Comparison of ENCODE assay signal across 1 cellular context in the genomic region with DNA sequence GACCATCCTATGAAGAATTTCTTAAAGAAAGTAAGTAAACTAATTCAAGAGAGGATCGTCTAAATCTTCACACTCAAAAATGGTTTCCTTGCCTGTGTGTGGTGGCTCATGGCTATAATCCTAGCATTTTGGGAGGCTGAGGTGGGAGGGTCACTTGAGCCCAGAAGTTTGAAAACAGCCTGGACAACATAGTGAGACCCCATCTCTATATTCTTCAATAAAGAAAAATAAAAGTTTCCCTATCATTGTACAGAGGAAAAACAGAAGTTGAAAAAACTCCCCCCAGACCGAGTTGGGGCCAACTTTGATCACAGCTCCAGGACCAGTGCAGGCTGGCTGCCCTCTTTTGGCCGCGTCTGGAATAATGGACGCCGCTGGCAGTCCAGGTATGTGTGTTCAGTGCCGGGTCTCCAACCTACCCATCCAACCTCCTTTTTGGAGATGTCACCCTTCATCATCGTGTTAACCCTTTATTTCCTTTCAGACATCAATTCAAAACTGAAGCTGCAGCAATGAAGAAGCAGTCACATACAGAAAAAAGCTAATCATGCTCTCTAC.
TF ChIP-seq lines count a peak whose summit lies in the region.

No MANE protein-coding gene starts in this region.

TF ChIP-seq in HepG2, 621 proteins besides CTCF, POLR2A, EP300 and RAD21 (continues in another document):
- TF ChIP-seq SMARCC2 (IDR thresholded peaks at IDR 0.05) (no peak), ZNF678 (CRISPR knock-in tag; IDR thresholded peaks at IDR 0.05) (no peak), ATAD3A (CRISPR knock-in tag; IDR thresholded peaks at IDR 0.05) (no peak), ZNF556 (CRISPR knock-in tag; IDR thresholded peaks at IDR 0.05; ENCODE audit: borderline replicate concordance) (no peak), SOX5 (CRISPR knock-in tag; IDR thresholded peaks at IDR 0.05; ENCODE audit: borderline replicate concordance) (no peak), ZSCAN31 (CRISPR knock-in tag; IDR thresholded peaks at IDR 0.05; ENCODE audit: low read depth) (no peak), PHF5A (CRISPR knock-in tag; IDR thresholded peaks at IDR 0.05; ENCODE audit: low read depth, unreplicated experiment) (no peak), BCL6 (CRISPR knock-in tag; IDR thresholded peaks at IDR 0.05) (no peak), PITX1 (CRISPR knock-in tag; IDR thresholded peaks at IDR 0.05) (no peak), ZNF317 (CRISPR knock-in tag; IDR thresholded peaks at IDR 0.05) (no peak), CBX1 (IDR thresholded peaks at IDR 0.05; ENCODE audit: low read depth) (no peak), TEAD2 (CRISPR knock-in tag; IDR thresholded peaks at IDR 0.05) (no peak), ATF7-NPFF (CRISPR knock-in tag; IDR thresholded peaks at IDR 0.05; ENCODE audit: low read depth) (no peak), ZC3H4 (CRISPR knock-in tag; IDR thresholded peaks at IDR 0.05; ENCODE audit: borderline replicate concordance) (no peak), ZNF3 (CRISPR knock-in tag; IDR thresholded peaks at IDR 0.05) (no peak), ARNT (IDR thresholded peaks at IDR 0.05) (no peak), PAX8 (CRISPR knock-in tag; IDR thresholded peaks at IDR 0.05; ENCODE audit: borderline replicate concordance) (no peak), GATAD1 (CRISPR knock-in tag; IDR thresholded peaks at IDR 0.05) (no peak), POLR2AphosphoS5 (IDR thresholded peaks at IDR 0.05; ENCODE audit: low read depth, low read length) (peak; percentile 7; the same call in 1 of the 2 replicates), RFXANK (CRISPR knock-in tag; IDR thresholded peaks at IDR 0.05) (no peak), HMG20A (CRISPR knock-in tag; IDR thresholded peaks at IDR 0.05; ENCODE audit: borderline replicate concordance) (no peak), IRX3 (CRISPR knock-in tag; IDR thresholded peaks at IDR 0.05; ENCODE audit: borderline replicate concordance, low read depth) (no peak), KDM6A (CRISPR knock-in tag; IDR thresholded peaks at IDR 0.05; ENCODE audit: low read depth) (no peak), STAG1 (CRISPR knock-in tag; IDR thresholded peaks at IDR 0.05) (peak; percentile 34), JUN (CRISPR knock-in tag; IDR thresholded peaks at IDR 0.05) (no peak), ZSCAN29 (CRISPR knock-in tag; conservative IDR thresholded peaks at IDR 0.05) (no peak), ZNF468 (CRISPR knock-in tag; IDR thresholded peaks at IDR 0.05) (no peak), ZNF274 (CRISPR knock-in tag; IDR thresholded peaks at IDR 0.05) (no peak), RBFOX2 (IDR thresholded peaks at IDR 0.05; ENCODE audit: low read depth, low read length) (peak; percentile 73), SAFB2 (CRISPR knock-in tag; IDR thresholded peaks at IDR 0.05; ENCODE audit: borderline replicate concordance, low read depth) (no peak), TP53 (CRISPR knock-in tag; conservative IDR thresholded peaks at IDR 0.05) (no peak), ZNF879 (CRISPR knock-in tag; IDR thresholded peaks at IDR 0.05) (no peak), REXO4 (CRISPR knock-in tag; IDR thresholded peaks at IDR 0.05; ENCODE audit: borderline replicate concordance) (no peak), ZNF652 (CRISPR knock-in tag; IDR thresholded peaks at IDR 0.05; ENCODE audit: borderline replicate concordance, low read depth) (peak; percentile 79), ZNF138 (CRISPR knock-in tag; IDR thresholded peaks at IDR 0.05; ENCODE audit: low read depth) (no peak), MAFK (conservative IDR thresholded peaks at IDR 0.05 in 1 of 2, IDR thresholded peaks at IDR 0.05 in 1 of 2; ENCODE audit: low read length in 2 of 2) (no peak), POLR2G (IDR thresholded peaks at IDR 0.05; ENCODE audit: low read depth, low read length) (peak; percentile 55; the same call in 1 of the 2 replicates), AGO2 (optimal IDR thresholded peaks at IDR 0.05; ENCODE audit: low read depth, low read length) (peak; percentile 59), ZNF768 (CRISPR knock-in tag; IDR thresholded peaks at IDR 0.05) (no peak), RBM22 (optimal IDR thresholded peaks at IDR 0.05; ENCODE audit: low read length) (peak; percentile 19), AGO1 (IDR thresholded peaks at IDR 0.05; ENCODE audit: low read depth, low read length, poor library complexity, severe bottlenecking) (no peak), HOXA3 (CRISPR knock-in tag; IDR thresholded peaks at IDR 0.05) (peak; percentile 52; the same call in 1 of the 2 replicates), HDAC1 (CRISPR knock-in tag; IDR thresholded peaks at IDR 0.05) (no peak)
- TF ChIP-seq, protein P1, sequence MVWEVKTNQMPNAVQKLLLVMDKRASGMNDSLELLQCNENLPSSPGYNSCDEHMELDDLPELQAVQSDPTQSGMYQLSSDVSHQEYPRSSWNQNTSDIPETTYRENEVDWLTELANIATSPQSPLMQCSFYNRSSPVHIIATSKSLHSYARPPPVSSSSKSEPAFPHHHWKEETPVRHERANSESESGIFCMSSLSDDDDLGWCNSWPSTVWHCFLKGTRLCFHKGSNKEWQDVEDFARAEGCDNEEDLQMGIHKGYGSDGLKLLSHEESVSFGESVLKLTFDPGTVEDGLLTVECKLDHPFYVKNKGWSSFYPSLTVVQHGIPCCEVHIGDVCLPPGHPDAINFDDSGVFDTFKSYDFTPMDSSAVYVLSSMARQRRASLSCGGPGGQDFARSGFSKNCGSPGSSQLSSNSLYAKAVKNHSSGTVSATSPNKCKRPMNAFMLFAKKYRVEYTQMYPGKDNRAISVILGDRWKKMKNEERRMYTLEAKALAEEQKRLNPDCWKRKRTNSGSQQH (CRISPR knock-in tag; IDR thresholded peaks at IDR 0.05; ENCODE audit: low read depth), result no peak
- TF ChIP-seq, protein P2, sequence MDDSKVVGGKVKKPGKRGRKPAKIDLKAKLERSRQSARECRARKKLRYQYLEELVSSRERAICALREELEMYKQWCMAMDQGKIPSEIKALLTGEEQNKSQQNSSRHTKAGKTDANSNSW (CRISPR knock-in tag; IDR thresholded peaks at IDR 0.05; ENCODE audit: borderline replicate concordance), result no peak
- TF ChIP-seq, protein P3, sequence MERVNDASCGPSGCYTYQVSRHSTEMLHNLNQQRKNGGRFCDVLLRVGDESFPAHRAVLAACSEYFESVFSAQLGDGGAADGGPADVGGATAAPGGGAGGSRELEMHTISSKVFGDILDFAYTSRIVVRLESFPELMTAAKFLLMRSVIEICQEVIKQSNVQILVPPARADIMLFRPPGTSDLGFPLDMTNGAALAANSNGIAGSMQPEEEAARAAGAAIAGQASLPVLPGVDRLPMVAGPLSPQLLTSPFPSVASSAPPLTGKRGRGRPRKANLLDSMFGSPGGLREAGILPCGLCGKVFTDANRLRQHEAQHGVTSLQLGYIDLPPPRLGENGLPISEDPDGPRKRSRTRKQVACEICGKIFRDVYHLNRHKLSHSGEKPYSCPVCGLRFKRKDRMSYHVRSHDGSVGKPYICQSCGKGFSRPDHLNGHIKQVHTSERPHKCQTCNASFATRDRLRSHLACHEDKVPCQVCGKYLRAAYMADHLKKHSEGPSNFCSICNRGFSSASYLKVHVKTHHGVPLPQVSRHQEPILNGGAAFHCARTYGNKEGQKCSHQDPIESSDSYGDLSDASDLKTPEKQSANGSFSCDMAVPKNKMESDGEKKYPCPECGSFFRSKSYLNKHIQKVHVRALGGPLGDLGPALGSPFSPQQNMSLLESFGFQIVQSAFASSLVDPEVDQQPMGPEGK (CRISPR knock-in tag; IDR thresholded peaks at IDR 0.05), result 0 out of 2 replicates have a peak, but pooled peaks have one; percentile 10
- TF ChIP-seq, protein P4, sequence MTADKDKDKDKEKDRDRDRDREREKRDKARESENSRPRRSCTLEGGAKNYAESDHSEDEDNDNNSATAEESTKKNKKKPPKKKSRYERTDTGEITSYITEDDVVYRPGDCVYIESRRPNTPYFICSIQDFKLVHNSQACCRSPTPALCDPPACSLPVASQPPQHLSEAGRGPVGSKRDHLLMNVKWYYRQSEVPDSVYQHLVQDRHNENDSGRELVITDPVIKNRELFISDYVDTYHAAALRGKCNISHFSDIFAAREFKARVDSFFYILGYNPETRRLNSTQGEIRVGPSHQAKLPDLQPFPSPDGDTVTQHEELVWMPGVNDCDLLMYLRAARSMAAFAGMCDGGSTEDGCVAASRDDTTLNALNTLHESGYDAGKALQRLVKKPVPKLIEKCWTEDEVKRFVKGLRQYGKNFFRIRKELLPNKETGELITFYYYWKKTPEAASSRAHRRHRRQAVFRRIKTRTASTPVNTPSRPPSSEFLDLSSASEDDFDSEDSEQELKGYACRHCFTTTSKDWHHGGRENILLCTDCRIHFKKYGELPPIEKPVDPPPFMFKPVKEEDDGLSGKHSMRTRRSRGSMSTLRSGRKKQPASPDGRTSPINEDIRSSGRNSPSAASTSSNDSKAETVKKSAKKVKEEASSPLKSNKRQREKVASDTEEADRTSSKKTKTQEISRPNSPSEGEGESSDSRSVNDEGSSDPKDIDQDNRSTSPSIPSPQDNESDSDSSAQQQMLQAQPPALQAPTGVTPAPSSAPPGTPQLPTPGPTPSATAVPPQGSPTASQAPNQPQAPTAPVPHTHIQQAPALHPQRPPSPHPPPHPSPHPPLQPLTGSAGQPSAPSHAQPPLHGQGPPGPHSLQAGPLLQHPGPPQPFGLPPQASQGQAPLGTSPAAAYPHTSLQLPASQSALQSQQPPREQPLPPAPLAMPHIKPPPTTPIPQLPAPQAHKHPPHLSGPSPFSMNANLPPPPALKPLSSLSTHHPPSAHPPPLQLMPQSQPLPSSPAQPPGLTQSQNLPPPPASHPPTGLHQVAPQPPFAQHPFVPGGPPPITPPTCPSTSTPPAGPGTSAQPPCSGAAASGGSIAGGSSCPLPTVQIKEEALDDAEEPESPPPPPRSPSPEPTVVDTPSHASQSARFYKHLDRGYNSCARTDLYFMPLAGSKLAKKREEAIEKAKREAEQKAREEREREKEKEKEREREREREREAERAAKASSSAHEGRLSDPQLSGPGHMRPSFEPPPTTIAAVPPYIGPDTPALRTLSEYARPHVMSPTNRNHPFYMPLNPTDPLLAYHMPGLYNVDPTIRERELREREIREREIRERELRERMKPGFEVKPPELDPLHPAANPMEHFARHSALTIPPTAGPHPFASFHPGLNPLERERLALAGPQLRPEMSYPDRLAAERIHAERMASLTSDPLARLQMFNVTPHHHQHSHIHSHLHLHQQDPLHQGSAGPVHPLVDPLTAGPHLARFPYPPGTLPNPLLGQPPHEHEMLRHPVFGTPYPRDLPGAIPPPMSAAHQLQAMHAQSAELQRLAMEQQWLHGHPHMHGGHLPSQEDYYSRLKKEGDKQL (CRISPR knock-in tag; IDR thresholded peaks at IDR 0.05; ENCODE audit: low read depth), result no peak
- TF ChIP-seq, protein P5, sequence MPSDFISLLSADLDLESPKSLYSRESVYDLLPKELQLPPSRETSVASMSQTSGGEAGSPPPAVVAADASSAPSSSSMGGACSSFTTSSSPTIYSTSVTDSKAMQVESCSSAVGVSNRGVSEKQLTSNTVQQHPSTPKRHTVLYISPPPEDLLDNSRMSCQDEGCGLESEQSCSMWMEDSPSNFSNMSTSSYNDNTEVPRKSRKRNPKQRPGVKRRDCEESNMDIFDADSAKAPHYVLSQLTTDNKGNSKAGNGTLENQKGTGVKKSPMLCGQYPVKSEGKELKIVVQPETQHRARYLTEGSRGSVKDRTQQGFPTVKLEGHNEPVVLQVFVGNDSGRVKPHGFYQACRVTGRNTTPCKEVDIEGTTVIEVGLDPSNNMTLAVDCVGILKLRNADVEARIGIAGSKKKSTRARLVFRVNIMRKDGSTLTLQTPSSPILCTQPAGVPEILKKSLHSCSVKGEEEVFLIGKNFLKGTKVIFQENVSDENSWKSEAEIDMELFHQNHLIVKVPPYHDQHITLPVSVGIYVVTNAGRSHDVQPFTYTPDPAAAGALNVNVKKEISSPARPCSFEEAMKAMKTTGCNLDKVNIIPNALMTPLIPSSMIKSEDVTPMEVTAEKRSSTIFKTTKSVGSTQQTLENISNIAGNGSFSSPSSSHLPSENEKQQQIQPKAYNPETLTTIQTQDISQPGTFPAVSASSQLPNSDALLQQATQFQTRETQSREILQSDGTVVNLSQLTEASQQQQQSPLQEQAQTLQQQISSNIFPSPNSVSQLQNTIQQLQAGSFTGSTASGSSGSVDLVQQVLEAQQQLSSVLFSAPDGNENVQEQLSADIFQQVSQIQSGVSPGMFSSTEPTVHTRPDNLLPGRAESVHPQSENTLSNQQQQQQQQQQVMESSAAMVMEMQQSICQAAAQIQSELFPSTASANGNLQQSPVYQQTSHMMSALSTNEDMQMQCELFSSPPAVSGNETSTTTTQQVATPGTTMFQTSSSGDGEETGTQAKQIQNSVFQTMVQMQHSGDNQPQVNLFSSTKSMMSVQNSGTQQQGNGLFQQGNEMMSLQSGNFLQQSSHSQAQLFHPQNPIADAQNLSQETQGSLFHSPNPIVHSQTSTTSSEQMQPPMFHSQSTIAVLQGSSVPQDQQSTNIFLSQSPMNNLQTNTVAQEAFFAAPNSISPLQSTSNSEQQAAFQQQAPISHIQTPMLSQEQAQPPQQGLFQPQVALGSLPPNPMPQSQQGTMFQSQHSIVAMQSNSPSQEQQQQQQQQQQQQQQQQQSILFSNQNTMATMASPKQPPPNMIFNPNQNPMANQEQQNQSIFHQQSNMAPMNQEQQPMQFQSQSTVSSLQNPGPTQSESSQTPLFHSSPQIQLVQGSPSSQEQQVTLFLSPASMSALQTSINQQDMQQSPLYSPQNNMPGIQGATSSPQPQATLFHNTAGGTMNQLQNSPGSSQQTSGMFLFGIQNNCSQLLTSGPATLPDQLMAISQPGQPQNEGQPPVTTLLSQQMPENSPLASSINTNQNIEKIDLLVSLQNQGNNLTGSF (CRISPR knock-in tag; IDR thresholded peaks at IDR 0.05), result no peak
- TF ChIP-seq, protein P6, sequence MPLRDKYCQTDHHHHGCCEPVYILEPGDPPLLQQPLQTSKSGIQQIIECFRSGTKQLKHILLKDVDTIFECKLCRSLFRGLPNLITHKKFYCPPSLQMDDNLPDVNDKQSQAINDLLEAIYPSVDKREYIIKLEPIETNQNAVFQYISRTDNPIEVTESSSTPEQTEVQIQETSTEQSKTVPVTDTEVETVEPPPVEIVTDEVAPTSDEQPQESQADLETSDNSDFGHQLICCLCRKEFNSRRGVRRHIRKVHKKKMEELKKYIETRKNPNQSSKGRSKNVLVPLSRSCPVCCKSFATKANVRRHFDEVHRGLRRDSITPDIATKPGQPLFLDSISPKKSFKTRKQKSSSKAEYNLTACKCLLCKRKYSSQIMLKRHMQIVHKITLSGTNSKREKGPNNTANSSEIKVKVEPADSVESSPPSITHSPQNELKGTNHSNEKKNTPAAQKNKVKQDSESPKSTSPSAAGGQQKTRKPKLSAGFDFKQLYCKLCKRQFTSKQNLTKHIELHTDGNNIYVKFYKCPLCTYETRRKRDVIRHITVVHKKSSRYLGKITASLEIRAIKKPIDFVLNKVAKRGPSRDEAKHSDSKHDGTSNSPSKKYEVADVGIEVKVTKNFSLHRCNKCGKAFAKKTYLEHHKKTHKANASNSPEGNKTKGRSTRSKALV (CRISPR knock-in tag; IDR thresholded peaks at IDR 0.05), result no peak
- TF ChIP-seq, protein P7, sequence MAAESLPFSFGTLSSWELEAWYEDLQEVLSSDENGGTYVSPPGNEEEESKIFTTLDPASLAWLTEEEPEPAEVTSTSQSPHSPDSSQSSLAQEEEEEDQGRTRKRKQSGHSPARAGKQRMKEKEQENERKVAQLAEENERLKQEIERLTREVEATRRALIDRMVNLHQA (CRISPR knock-in tag; IDR thresholded peaks at IDR 0.05), result no peak
- TF ChIP-seq, protein P8, sequence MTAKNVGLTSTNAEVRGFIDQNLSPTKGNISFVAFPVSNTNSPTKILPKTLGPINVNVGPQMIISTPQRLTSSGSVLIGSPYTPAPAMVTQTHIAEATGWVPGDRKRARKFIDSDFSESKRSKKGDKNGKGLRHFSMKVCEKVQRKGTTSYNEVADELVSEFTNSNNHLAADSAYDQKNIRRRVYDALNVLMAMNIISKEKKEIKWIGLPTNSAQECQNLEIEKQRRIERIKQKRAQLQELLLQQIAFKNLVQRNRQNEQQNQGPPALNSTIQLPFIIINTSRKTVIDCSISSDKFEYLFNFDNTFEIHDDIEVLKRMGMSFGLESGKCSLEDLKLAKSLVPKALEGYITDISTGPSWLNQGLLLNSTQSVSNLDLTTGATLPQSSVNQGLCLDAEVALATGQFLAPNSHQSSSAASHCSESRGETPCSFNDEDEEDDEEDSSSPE (CRISPR knock-in tag; IDR thresholded peaks at IDR 0.05), result no peak
